Comparison of ENCODE assay signal across 12 cellular contexts in genomic region chr5:158431369-158432029, GRCh38.
DNase-seq lines count a peak whose midpoint lies in the region; ATAC-seq, FAIRE-seq and TF ChIP-seq lines count a peak whose summit lies in the region.
"Had no signal": no experiment of that assay in that cellular context is flagged by ENCODE, and none has a peak within 500 bp of the region (broad histone marks: within the 10 kb centered on the region; RNA-seq: fewer than 3 reads in every experiment).

No MANE protein-coding gene starts in this region.

- in situ Hi-C loops in gastrocnemius medialis (cut with MboI; ENCODE audit: low sequenced_read_pairs in 4 of 4) (no loop called here), brain microvascular endothelial cell (cut with HindIII; ENCODE audit: low pct_ligation_motif_present, low sequenced_read_pairs) (no loop called here)

- H3K79me1 ChIP-seq in mesendoderm (ENCODE audit: low read length): no peaks in the 10 kb centered on the region

- intact Hi-C loops in gastrocnemius medialis (cut with DNase I; ENCODE audit: low total_unique reads): no loop called here

- no peak for FAIRE-seq in urothelium cell line (lab: Jason Lieb, UNC)
- FAIRE-seq: G401.6, K562 had no signal

- H3K4me3 ChIP-seq in gastrocnemius medialis (no peak overlapping the region), mesendoderm (ENCODE audit: low read length) (no peak overlapping the region), brain microvascular endothelial cell (ENCODE audit: low read depth, low read length) (no peak overlapping the region)
- H3K4me3 ChIP-seq: K562 had no signal

- H3K79me2 ChIP-seq in mesendoderm (ENCODE audit: control insufficient read depth, insufficient read depth, low read length): no peaks in the 10 kb centered on the region

- H3K56ac ChIP-seq in mesendoderm (ENCODE audit: low read length): no peak overlapping the region

- H3K27ac ChIP-seq in gastrocnemius medialis (peak overlapping the region; percentile 53 to 67 (median 62)), mesendoderm (ENCODE audit: low read depth, low read length) (no peak overlapping the region), brain microvascular endothelial cell (no peak overlapping the region)

- H3K4me1 ChIP-seq in gastrocnemius medialis (peaks cover 4 to 5% of the 10 kb centered on the region in 2 donors), mesendoderm (ENCODE audit: control insufficient read depth, low read depth, low read length) (no peaks in the 10 kb centered on the region)

- TF ChIP-seq POLR2A in gastrocnemius medialis (IDR thresholded peaks at IDR 0.05): no peak

- no peak overlapping the region for H3K4ac ChIP-seq in mesendoderm (ENCODE audit: low read depth, low read length)

- no peaks in the 10 kb centered on the region for H3K36me3 ChIP-seq in gastrocnemius medialis
- H3K36me3 ChIP-seq in mesendoderm (ENCODE audit: control insufficient read depth, insufficient read depth, low read length): no peaks in the 10 kb centered on the region
- no peaks in the 10 kb centered on the region for H3K36me3 ChIP-seq in brain microvascular endothelial cell (replicated peaks)

- no peaks in the 10 kb centered on the region for H3K9me3 ChIP-seq in gastrocnemius medialis

- no CpG with 5 or more reads among the region's 1 CpG for WGBS in mesendoderm (ENCODE audit: extremely low coverage, insufficient coverage, low lambda C conversion rate)

- no peak overlapping the region for H2BK15ac ChIP-seq in mesendoderm (replicated peaks; ENCODE audit: low read depth)

- no peak overlapping the region for H3K18ac ChIP-seq in mesendoderm (ENCODE audit: low read length)

- peak; percentile 62 for ATAC-seq in GM19455 (IDR thresholded peaks at IDR 0.05; ENCODE audit: unreplicated experiment)
- ATAC-seq in HG03460 (IDR thresholded peaks at IDR 0.05; ENCODE audit: unreplicated experiment): peak; percentile 36
- peak; percentile 74 for ATAC-seq in gastrocnemius medialis
- ATAC-seq: HCT116, K562, Panc1 had no signal

- peak; percentile 74 for DNase-seq in fibroblast of peridontal ligament (ENCODE audit: extremely low read depth)
- peak; percentile 31 to 45 for DNase-seq in gastrocnemius medialis
- DNase-seq in mesendoderm: no peak
- no peak for DNase-seq in NK-92 treated with Interleukin-12 subunit alpha and Interleukin-12 subunit beta, amount 100 ng/mL, for 24 hours (lab: John Stamatoyannopoulos, UW)
- DNase-seq in urothelium cell line (ENCODE audit: low spot score): no peak
- no peak for DNase-seq in brain microvascular endothelial cell

- H4K8ac ChIP-seq in mesendoderm (ENCODE audit: low read depth, low read length): no peak overlapping the region

- H4K5ac ChIP-seq in mesendoderm (ENCODE audit: low read length): no peak overlapping the region

- no peak overlapping the region for H2BK120ac ChIP-seq in mesendoderm (ENCODE audit: low read depth, low read length)

- H3K27me3 ChIP-seq in gastrocnemius medialis (no peaks in the 10 kb centered on the region), mesendoderm (ENCODE audit: insufficient read depth, low read length, poor library complexity) (no peaks in the 10 kb centered on the region), brain microvascular endothelial cell (replicated peaks) (no peaks in the 10 kb centered on the region)

- no peak overlapping the region for H2BK5ac ChIP-seq in mesendoderm (ENCODE audit: low read length)

- no peak overlapping the region for H3K23ac ChIP-seq in mesendoderm (ENCODE audit: low read length)

- no peak overlapping the region for H3K4me2 ChIP-seq in mesendoderm (ENCODE audit: low read length)

- no peak overlapping the region for H2AK5ac ChIP-seq in mesendoderm (ENCODE audit: low read length)

- no peak for TF ChIP-seq CTCF in gastrocnemius medialis (IDR thresholded peaks at IDR 0.05 in 4 of 5, conservative IDR thresholded peaks at IDR 0.05 in 1 of 5)
- no peak for TF ChIP-seq CTCF in brain microvascular endothelial cell (IDR thresholded peaks at IDR 0.05; ENCODE audit: low read depth, low read length, missing control alignments)

- no peak overlapping the region for H3K9ac ChIP-seq in mesendoderm (ENCODE audit: low read length)

Comparison
In these comparisons a context has a peak if more than half of its experiments do, and no peak if none do; other contexts are left out.
1. DNase-seq: peak in fibroblast of peridontal ligament (single experiment) and gastrocnemius medialis (2 of 2); none in mesendoderm (single experiment), NK-92 treated with Interleukin-12 subunit alpha and Interleukin-12 subunit beta, amount 100 ng/mL, for 24 hours (single experiment), urothelium cell line (single experiment) and brain microvascular endothelial cell (single experiment).
2. H3K27ac ChIP-seq: peak in gastrocnemius medialis (4 of 4); none in mesendoderm (single experiment) and brain microvascular endothelial cell (single experiment).
3. Peak in every context shown above with its lines, with median percentiles within 50 percentile points of each other: ATAC-seq.